Comparison of ENCODE assay signal across 8 cellular contexts in the genomic region with DNA sequence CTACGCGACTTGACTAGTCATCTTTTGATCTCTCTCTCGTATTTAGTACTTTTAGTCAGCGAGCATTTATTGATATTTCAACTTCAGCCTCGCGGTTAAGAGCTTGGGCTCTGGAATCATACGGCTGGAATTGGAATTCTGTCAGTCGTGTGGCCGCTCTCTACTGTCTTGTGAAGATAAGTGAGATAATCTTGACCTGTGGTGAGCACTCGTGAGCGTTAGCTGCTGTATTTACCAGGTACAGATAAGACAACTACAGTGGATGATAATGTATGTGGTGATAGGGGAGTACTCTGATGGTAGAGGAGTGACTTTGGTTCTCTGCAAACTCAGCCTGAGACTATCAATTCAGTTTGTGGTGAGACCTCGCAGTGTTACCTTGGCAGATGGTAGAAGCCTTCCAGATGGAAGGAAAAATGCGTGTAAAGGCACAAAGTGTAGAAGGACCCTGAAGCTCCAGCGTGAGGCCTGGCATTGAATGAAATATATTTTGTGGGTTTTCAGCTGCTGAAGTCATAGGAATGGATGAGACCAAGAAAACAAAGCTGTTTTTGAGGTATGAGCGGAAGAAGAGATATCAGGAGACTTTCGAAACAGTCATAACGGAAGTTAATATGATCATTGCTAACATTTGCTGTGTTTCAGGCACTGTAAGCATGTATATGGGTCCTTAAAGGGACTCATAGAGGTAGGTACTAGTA. TPM values are rescaled to one million over a fixed set of nuclear protein-coding genes. Genes with fewer than 3 reads are reported as not detected.
DNase-seq lines count a peak whose midpoint lies in the region; ATAC-seq and TF ChIP-seq lines count a peak whose summit lies in the region.

No MANE protein-coding gene starts in this region.

- H2AFZ ChIP-seq in osteoblast (ENCODE audit: low read length) = peak overlapping the region; percentile 95

- no peak overlapping the region for H3K4me3 Mint-ChIP-seq in progenitor cell of endocrine pancreas (ENCODE audit: low read depth)

- ATAC-seq in GM18858 (IDR thresholded peaks at IDR 0.05; ENCODE audit: unreplicated experiment) = peak; percentile 29
- peak; percentile 27 for ATAC-seq in HG03103 (IDR thresholded peaks at IDR 0.05; ENCODE audit: low read depth, unreplicated experiment)

- H3K9ac ChIP-seq in SK-N-MC (ENCODE audit: insufficient read length) (peak overlapping the region; percentile 82), colonic mucosa (ENCODE audit: low read depth in 2 of 2, low read length in 2 of 2) (peak overlapping the region; percentile 78 to 96)

- no peaks in the 10 kb centered on the region for H3K9me3 ChIP-seq in SK-N-MC (ENCODE audit: low read depth, low read length)
- no peaks in the 10 kb centered on the region for H3K9me3 ChIP-seq in colonic mucosa
- no peaks in the 10 kb centered on the region for H3K9me3 ChIP-seq in osteoblast (ENCODE audit: low read depth, low read length)

- no peak for TF ChIP-seq CTCF in AG09309 (IDR thresholded peaks at IDR 0.05; ENCODE audit: control insufficient read depth, insufficient read depth, low read depth, low read length, missing control alignments)
- no peak for TF ChIP-seq CTCF in colonic mucosa (IDR thresholded peaks at IDR 0.05)
- TF ChIP-seq CTCF in osteoblast (IDR thresholded peaks at IDR 0.05; ENCODE audit: extremely low read depth, low read depth, low read length) = no peak
- no peak for TF ChIP-seq CTCF in progenitor cell of endocrine pancreas (IDR thresholded peaks at IDR 0.05; ENCODE audit: unreplicated experiment)

- H3K27me3 Mint-ChIP-seq in progenitor cell of endocrine pancreas = no peaks in the 10 kb centered on the region

- H3K79me2 ChIP-seq in osteoblast (ENCODE audit: insufficient read depth, low read length) = peaks cover 71% of the 10 kb centered on the region

- DNase-seq in AG09309 (ENCODE audit: low read depth) (no peak), SK-N-MC (ENCODE audit: low read depth, low spot score) (no peak), colonic mucosa (no peak), osteoblast (ENCODE audit: insufficient read length, low spot score, missing footprints) (peak; percentile 32), NCI-H2107 (lab: John Stamatoyannopoulos, UW) (no peak), progenitor cell of endocrine pancreas (ENCODE audit: low spot score, unreplicated experiment) (no peak)

- peaks cover 28% of the 10 kb centered on the region for H3K4me1 Mint-ChIP-seq in progenitor cell of endocrine pancreas (ENCODE audit: low read depth)

- H3K27ac Mint-ChIP-seq in progenitor cell of endocrine pancreas = no peak overlapping the region

- no peaks in the 10 kb centered on the region for H4K20me1 ChIP-seq in osteoblast (ENCODE audit: insufficient read depth, low read length)

- H3K4me1 ChIP-seq in colonic mucosa (no peaks in the 10 kb centered on the region), osteoblast (ENCODE audit: insufficient read depth, low read length) (peaks cover 27% of the 10 kb centered on the region)

- H3K27ac ChIP-seq in SK-N-MC = peak overlapping the region; percentile 72
- peak overlapping the region; percentile 96 for H3K27ac ChIP-seq in colonic mucosa
- peak overlapping the region; percentile 78 for H3K27ac ChIP-seq in osteoblast (ENCODE audit: low read depth, low read length)

- H3K27me3 ChIP-seq in colonic mucosa (no peaks in the 10 kb centered on the region), osteoblast (ENCODE audit: insufficient read depth, low read length) (no peaks in the 10 kb centered on the region)

- no peaks in the 10 kb centered on the region for H3K9me3 Mint-ChIP-seq in progenitor cell of endocrine pancreas (ENCODE audit: low read depth)

- H3K4me3 ChIP-seq in AG09309 (ENCODE audit: control insufficient read depth, low read depth, low read length) = peak overlapping the region; percentile 68
- peak overlapping the region; percentile 100 for H3K4me3 ChIP-seq in SK-N-MC
- H3K4me3 ChIP-seq in colonic mucosa = peak overlapping the region; percentile 65
- peak overlapping the region; percentile 93 for H3K4me3 ChIP-seq in osteoblast (ENCODE audit: insufficient read depth, low read length)

- peak overlapping the region; percentile 92 for H3K4me2 ChIP-seq in osteoblast (ENCODE audit: insufficient read depth, low read length)

- H3K36me3 Mint-ChIP-seq in progenitor cell of endocrine pancreas (ENCODE audit: insufficient read depth) = peaks cover 4% of the 10 kb centered on the region

- H3K36me3 ChIP-seq in SK-N-MC (ENCODE audit: insufficient read depth, low read length) = peaks cover 16% of the 10 kb centered on the region
- no peaks in the 10 kb centered on the region for H3K36me3 ChIP-seq in colonic mucosa
- H3K36me3 ChIP-seq in osteoblast (ENCODE audit: insufficient read depth, low read length) = peaks cover 12% of the 10 kb centered on the region

- intact Hi-C loops in colonic mucosa (cut with DNase I) = loop anchor here (5.0 to 10.0 kb wide), 2 partner anchors 209 to 424 kb away; no protein-coding TSS in a partner anchor

RNA-seq across cellular contexts. Expression of a gene that starts 0.7 kb away (rescaled TPM):
- total RNA-seq in colonic mucosa (10 to 100 TPM; 28.3 to 30.1 TPM), osteoblast (120 and 172 TPM in 2 replicates), progenitor cell of endocrine pancreas (79.2 and 79.5 TPM in 2 replicates)

RNA-seq across cellular contexts. Expression of a gene that starts 1.2 kb away (rescaled TPM):
- 10 to 100 TPM; 10.8 to 14.0 TPM for total RNA-seq in colonic mucosa
- total RNA-seq in osteoblast = 16.6 and 20.9 TPM in 2 replicates
- total RNA-seq in progenitor cell of endocrine pancreas = 20.6 and 21.0 TPM in 2 replicates
